Comparison of ENCODE assay signal across 21 cellular contexts in the genomic region with DNA sequence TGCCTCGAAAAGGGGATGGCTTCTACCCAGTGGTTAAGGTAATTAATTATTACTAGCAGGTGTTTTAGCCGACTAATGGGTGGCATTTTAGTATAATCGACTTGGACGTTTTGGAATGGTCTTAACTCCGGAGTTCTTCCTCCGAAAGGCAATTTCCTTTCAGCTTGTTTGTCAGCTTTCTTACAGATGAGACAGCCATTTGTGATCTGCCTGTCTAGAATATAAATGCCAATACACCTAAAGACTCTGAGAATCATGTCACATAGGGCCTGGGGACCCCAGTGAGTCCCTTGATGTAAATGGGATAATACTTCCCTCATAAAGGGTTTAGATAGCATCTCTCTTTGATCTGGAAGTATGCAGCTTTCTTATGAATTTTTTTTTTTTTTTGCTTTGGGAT.
DNase-seq lines count a peak whose midpoint lies in the region; TF ChIP-seq lines count a peak whose summit lies in the region.
"Had no signal": no experiment of that assay in that cellular context is flagged by ENCODE, and none has a peak within 500 bp of the region (broad histone marks: within the 10 kb centered on the region; RNA-seq: fewer than 3 reads in every experiment).

No MANE protein-coding gene starts in this region.

- H3K36me3 ChIP-seq in WERI-Rb-1: no peaks in the 10 kb centered on the region
- H3K36me3 ChIP-seq: BE2C, BLaER1 had no signal

- TF ChIP-seq CTCF in WERI-Rb-1 (IDR thresholded peaks at IDR 0.05; ENCODE audit: low read depth, low read length): no peak
- no peak for TF ChIP-seq CTCF in coronary artery (IDR thresholded peaks at IDR 0.05)

- peak; percentile 70 for DNase-seq in NCI-H82 (lab: John Stamatoyannopoulos, UW)
- DNase-seq in WERI-Rb-1: no peak
- DNase-seq in globus pallidus (ENCODE audit: low spot score): no peak
- DNase-seq in coronary artery (ENCODE audit: low spot score): no peak
- no peak for DNase-seq in NCI-H69 (lab: John Stamatoyannopoulos, UW)
- DNase-seq: 8988T; ACHN; BE2C; C1 segment of cervical spinal cord; CD4-positive, alpha-beta memory T cell; CD4-positive, CD25-positive, alpha-beta regulatory T cell; CD8-positive, alpha-beta memory T cell; COR-L47; DMS 273 treated with DMSO at 0.1 percent for 48 hours; DMS153; DMS53; DMS79; DND-41; GDM1 had no signal

- H3K9me3 ChIP-seq in WERI-Rb-1 (ENCODE audit: severe bottlenecking): peaks cover 13% of the 10 kb centered on the region
- H3K9me3 ChIP-seq: BE2C, BLaER1 had no signal

- H3K4me3 ChIP-seq in WERI-Rb-1 (ENCODE audit: low read depth, low read length): no peak overlapping the region
- H3K4me3 ChIP-seq in coronary artery: no peak overlapping the region
- H3K4me3 ChIP-seq: BLaER1, GM12878 had no signal

- H3K27me3 ChIP-seq in WERI-Rb-1 (ENCODE audit: insufficient read depth, low read depth, severe bottlenecking): no peaks in the 10 kb centered on the region
- H3K27me3 ChIP-seq: BE2C, BLaER1 had no signal

- H3K27ac ChIP-seq in WERI-Rb-1 (peak overlapping the region; percentile 76; the same call in 1 of the 2 replicates), coronary artery (no peak overlapping the region)
- H3K27ac ChIP-seq: BLaER1 had no signal
